In the genomic region with DNA sequence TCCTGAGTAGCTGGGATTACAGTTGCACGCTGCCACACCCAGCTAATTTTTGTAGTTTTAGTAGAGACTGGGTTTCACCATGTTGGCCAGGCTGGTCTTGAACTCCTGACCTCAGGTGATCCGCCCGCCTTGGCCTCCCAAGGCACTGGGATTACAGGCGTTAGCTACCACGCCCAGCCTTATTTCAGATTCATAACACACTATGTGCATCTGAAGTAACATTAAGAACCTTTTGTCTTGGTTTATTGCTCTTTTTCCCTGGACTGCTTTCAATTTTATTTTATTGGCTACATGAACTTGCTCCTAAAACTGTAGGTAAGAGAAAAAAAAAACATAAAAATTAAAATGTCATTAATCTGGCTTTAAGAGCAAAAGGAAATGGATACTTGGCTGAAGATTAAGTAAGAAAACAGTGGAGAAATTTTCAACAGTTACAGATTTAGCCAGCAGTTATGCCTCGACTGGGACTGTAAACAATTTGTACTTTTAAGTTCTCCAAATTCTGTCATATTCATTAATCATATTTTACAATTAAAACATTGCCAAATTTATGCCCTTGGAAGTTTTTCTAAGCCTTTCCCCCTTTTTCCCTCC, we compare ENCODE assay signal across 14 cellular contexts.
"Had no signal": no experiment of that assay in that cellular context is flagged by ENCODE, and none has a peak within 500 bp of the region (broad histone marks: within the 10 kb centered on the region; RNA-seq: fewer than 3 reads in every experiment).

No MANE protein-coding gene starts in this region.

- H3K4me1 ChIP-seq: right lobe of liver had no signal

- H3K27ac ChIP-seq: ovary, right lobe of liver had no signal

- H3K27me3 ChIP-seq: ovary, right lobe of liver, thyroid gland had no signal

- H3K9me3 ChIP-seq: ovary, right lobe of liver, thyroid gland had no signal

- ATAC-seq: activated CD4-positive, CD25-positive, alpha-beta regulatory T cell treated with anti-CD3 and anti-CD28 coated beads, Interleukin-2, amount 50 U/mL, for 24 hours; naive thymus-derived CD4-positive, alpha-beta T cell; right lobe of liver; stimulated activated memory B cell treated with anti-CD40 and anti-IgM and Interleukin-4, amounts not matched to agents 10 μg/mL and 1 μg/mL and 100 μg/mL, for 72 hours had no signal

- H3K36me3 ChIP-seq: ovary, right lobe of liver, thyroid gland had no signal

- H3K4me3 ChIP-seq: ovary, right lobe of liver, thyroid gland had no signal

- DNase-seq: activated CD4-positive, alpha-beta T cell treated with anti-CD3 and anti-CD28 coated beads, Interleukin-2, amount 10 ng/mL, durations not matched to agents 7 days and 5 days; activated CD8-positive, alpha-beta memory T cell treated with anti-CD3 and anti-CD28 coated beads, Interleukin-2, amount 50 U/mL, for 4 hours; activated gamma-delta T cell; activated T-cell treated with anti-CD3 and anti-CD28 coated beads, Interleukin-2, amount 50 U/mL, for 72 hours; dermis blood vessel endothelial cell; effector memory CD4-positive, alpha-beta T cell; mesenchymal stem cell; naive thymus-derived CD4-positive, alpha-beta T cell; right lobe of liver; stimulated activated CD4-positive, alpha-beta T cell treated with anti-CD3 and anti-CD28 coated beads, Interleukin-4, amount 100 ng/mL, for 4 hours had no signal
